Comparison of ENCODE assay signal across 7 cellular contexts in the genomic region with DNA sequence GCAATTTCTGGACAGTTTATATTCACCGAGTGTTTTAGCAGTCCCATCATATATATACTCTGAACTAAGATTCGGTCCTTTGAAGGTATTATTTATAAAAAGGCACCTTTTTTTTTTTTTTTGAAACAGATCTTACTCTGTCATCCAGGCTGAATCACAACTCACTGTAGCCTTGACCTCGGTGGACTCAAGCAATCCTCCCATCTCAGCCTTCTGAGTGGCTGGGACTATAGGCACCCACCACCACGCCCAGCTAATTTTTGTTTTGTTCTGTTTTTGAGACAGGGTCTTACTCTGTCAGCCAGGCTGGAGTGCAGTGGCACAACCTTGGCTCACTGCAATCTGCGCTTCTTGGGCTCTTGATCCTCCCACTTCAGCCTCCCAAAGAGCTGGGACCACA.
"Had no signal": no experiment of that assay in that cellular context is flagged by ENCODE, and none has a peak within 500 bp of the region (broad histone marks: within the 10 kb centered on the region; RNA-seq: fewer than 3 reads in every experiment).

No MANE protein-coding gene starts in this region.

- ATAC-seq: GM23338 had no signal

- H3K27ac Mint-ChIP-seq: GM23338, HFFc6 had no signal

- H3K27me3 Mint-ChIP-seq: IgD-negative memory B cell had no signal

- DNase-seq: H9, HCEC 1CT, HFFc6, KBM-7 had no signal

- H3K27ac ChIP-seq: KMS-11 had no signal

- H3K4me3 Mint-ChIP-seq: GM23338, H9, HFFc6, IgD-negative memory B cell had no signal

- H3K9ac ChIP-seq: KMS-11 had no signal

- H3K9me3 Mint-ChIP-seq: GM23338, H9, HFFc6, IgD-negative memory B cell had no signal

- H3K4me3 ChIP-seq: GM23338 had no signal

- H3K4me2 ChIP-seq: GM23338, KMS-11 had no signal
